10 cellular contexts compared by ENCODE assay signal in genomic region chr12:54261817-54262402, GRCh38. TPM values are rescaled to one million over a fixed set of nuclear protein-coding genes. Genes with fewer than 3 reads are reported as not detected.
DNase-seq lines count a peak whose midpoint lies in the region; ATAC-seq, FAIRE-seq and TF ChIP-seq lines count a peak whose summit lies in the region.
"Had no signal": no experiment of that assay in that cellular context is flagged by ENCODE, and none has a peak within 500 bp of the region (broad histone marks: within the 10 kb centered on the region; RNA-seq: fewer than 3 reads in every experiment).

No MANE protein-coding gene starts in this region.

- H3K9ac ChIP-seq in OCI-LY1 (ENCODE audit: low read length) (peak overlapping the region; percentile 0; the same call in 1 of the 2 replicates), parathyroid adenoma (no peak overlapping the region)

- no peaks in the 10 kb centered on the region for H3K9me3 Mint-ChIP-seq in endothelial cell (ENCODE audit: unreplicated experiment)

- H3K27me3 Mint-ChIP-seq in endothelial cell (ENCODE audit: unreplicated experiment): no peaks in the 10 kb centered on the region

- no peak overlapping the region for H2AFZ ChIP-seq in OCI-LY1 (ENCODE audit: low read length)
- H2AFZ ChIP-seq in parathyroid adenoma: peak overlapping the region; percentile 43

- ATAC-seq in GM19463 (IDR thresholded peaks at IDR 0.05; ENCODE audit: unreplicated experiment): no peak
- no peak for ATAC-seq in GM21717 (IDR thresholded peaks at IDR 0.05; ENCODE audit: unreplicated experiment)
- ATAC-seq: stimulated activated naive CD8-positive, alpha-beta T cell treated with anti-CD3 and anti-CD28 coated beads, Interleukin-15, Interleukin-2, amounts not matched to agents 100 U/mL and 50 U/mL, for 24 hours had no signal

- peak overlapping the region; percentile 80 for H3K27ac Mint-ChIP-seq in endothelial cell (ENCODE audit: unreplicated experiment)

- no peak for TF ChIP-seq CTCF in OCI-LY1 (IDR thresholded peaks at IDR 0.05; ENCODE audit: low read length)
- TF ChIP-seq CTCF in endothelial cell (IDR thresholded peaks at IDR 0.05; ENCODE audit: unreplicated experiment): no peak
- no peak for TF ChIP-seq CTCF in parathyroid adenoma (IDR thresholded peaks at IDR 0.05)
- TF ChIP-seq CTCF in sigmoid colon (IDR thresholded peaks at IDR 0.05): no peak
- no peak for TF ChIP-seq CTCF in BE2C (IDR thresholded peaks at IDR 0.05; ENCODE audit: low read depth, low read length)

- H3K9me3 ChIP-seq in OCI-LY1 (ENCODE audit: low read length): no peaks in the 10 kb centered on the region
- no peaks in the 10 kb centered on the region for H3K9me3 ChIP-seq in parathyroid adenoma (ENCODE audit: control insufficient read depth, low read length)
- no peaks in the 10 kb centered on the region for H3K9me3 ChIP-seq in sigmoid colon
- H3K9me3 ChIP-seq in BE2C: no peaks in the 10 kb centered on the region

- H3K4me1 ChIP-seq in OCI-LY1 (ENCODE audit: insufficient read depth, low read length, severe bottlenecking) (peaks cover 54% of the 10 kb centered on the region), parathyroid adenoma (peaks cover 47% of the 10 kb centered on the region), sigmoid colon (peaks cover 0 to 48% (median 34%) of the 10 kb centered on the region in 4 donors), BE2C (peaks cover 51% of the 10 kb centered on the region)

- FAIRE-seq in G401.6 (lab: Jason Lieb, UNC): peak; percentile 98

- DNase-seq in endothelial cell (ENCODE audit: low spot score) (no peak), sigmoid colon (no peak), BE2C (no peak)
- DNase-seq: NCI-H2029 treated with DMSO at 0.1 percent for 48 hours; stimulated activated naive CD8-positive, alpha-beta T cell treated with anti-CD3 and anti-CD28 coated beads, Interleukin-15, Interleukin-2, amounts not matched to agents 100 U/mL and 50 U/mL, for 24 hours had no signal

- H3K27me3 ChIP-seq in OCI-LY1 (ENCODE audit: insufficient read depth, low read length) (no peaks in the 10 kb centered on the region), parathyroid adenoma (ENCODE audit: control insufficient read depth, insufficient read depth, low read length) (no peaks in the 10 kb centered on the region), sigmoid colon (no peaks in the 10 kb centered on the region), BE2C (no peaks in the 10 kb centered on the region)

- no peaks in the 10 kb centered on the region for H4K20me1 ChIP-seq in OCI-LY1 (ENCODE audit: insufficient read depth, low read length)

- peaks cover 20% of the 10 kb centered on the region for H3K36me3 ChIP-seq in OCI-LY1 (ENCODE audit: insufficient read depth, low read length)
- H3K36me3 ChIP-seq in parathyroid adenoma (ENCODE audit: control insufficient read depth, insufficient read depth, low read length): no peaks in the 10 kb centered on the region
- peaks cover 0 to 7% (median 0%) of the 10 kb centered on the region in 4 donors for H3K36me3 ChIP-seq in sigmoid colon
- peaks cover 7% of the 10 kb centered on the region for H3K36me3 ChIP-seq in BE2C

- peak overlapping the region; percentile 56; the same call in 1 of the 2 replicates for H3K4me2 ChIP-seq in OCI-LY1 (ENCODE audit: low read length)
- peak overlapping the region; percentile 57 for H3K4me2 ChIP-seq in parathyroid adenoma (ENCODE audit: low read length)

- TF ChIP-seq POLR2A in sigmoid colon (IDR thresholded peaks at IDR 0.05): no peak

- no peaks in the 10 kb centered on the region for H3K9me2 ChIP-seq in OCI-LY1 (ENCODE audit: low read depth, low read length)

- H3K79me2 ChIP-seq in OCI-LY1 (ENCODE audit: insufficient read depth, low read length): peaks cover 26% of the 10 kb centered on the region
- peaks cover 27% of the 10 kb centered on the region for H3K79me2 ChIP-seq in parathyroid adenoma

- WGBS in sigmoid colon, 2 donors: 63 to 79% methylated on average over 5 of the region's 5 CpGs

- no peak overlapping the region for H3K4me3 Mint-ChIP-seq in endothelial cell (ENCODE audit: unreplicated experiment)

- intact Hi-C loops in sigmoid colon (cut with DNase I): loop anchor here (5.0 kb wide), 1 partner anchor 40 kb away; no protein-coding TSS in a partner anchor

- H3K36me3 Mint-ChIP-seq in endothelial cell (ENCODE audit: low read depth, unreplicated experiment): peaks cover 3% of the 10 kb centered on the region

- H3K4me3 ChIP-seq in OCI-LY1 (ENCODE audit: low read depth, low read length, poor library complexity, severe bottlenecking) (no peak overlapping the region), parathyroid adenoma (ENCODE audit: low read depth, low read length) (no peak overlapping the region), sigmoid colon (no peak overlapping the region), BE2C (ENCODE audit: low read depth, low read length) (no peak overlapping the region)

- H3K27ac ChIP-seq in OCI-LY1 (ENCODE audit: low read depth, low read length, poor library complexity, severe bottlenecking) (peak overlapping the region; percentile 80), parathyroid adenoma (peak overlapping the region; percentile 85), sigmoid colon (peak overlapping the region in 2 of 4 donors; percentile 26 to 35)

- H3F3A ChIP-seq in OCI-LY1 (ENCODE audit: insufficient read depth, low read length): 0 out of 2 replicates have a peak, but pooled peaks cover 3% of the 10 kb centered on the region

- peaks cover 37% of the 10 kb centered on the region for H3K4me1 Mint-ChIP-seq in endothelial cell (ENCODE audit: unreplicated experiment)

- TF ChIP-seq EP300 in sigmoid colon (IDR thresholded peaks at IDR 0.05): no peak

RNA-seq across cellular contexts. Expression of gene CBX5, which starts 18.0 kb away (rescaled TPM):
- total RNA-seq in endothelial cell (ENCODE audit: unreplicated experiment) (173 TPM), sigmoid colon (10 to 100 TPM; 18.6 to 30.7 (median 24.8) TPM)
- 10 to 100 TPM in 1 of 3 donors, 1 to 10 TPM in 2; 3.0 to 17.2 (median 4.9) TPM for polyA plus RNA-seq in sigmoid colon
- polyA plus RNA-seq in BE2C (2012; ENCODE audit: insufficient read depth, insufficient read length, low read depth): 30.1 TPM

RNA-seq across cellular contexts. Expression of gene HNRNPA1, which starts 18.6 kb away (rescaled TPM):
- total RNA-seq in endothelial cell (ENCODE audit: unreplicated experiment): 1,804 TPM
- 100 to 1,000 TPM; 318 to 657 (median 410) TPM for total RNA-seq in sigmoid colon
- 1,000 to 10,000 TPM in 2 of 3 donors, 100 to 1,000 TPM in 1; 594 to 1,311 (median 1,117) TPM for polyA plus RNA-seq in sigmoid colon
- polyA plus RNA-seq in BE2C (2012; ENCODE audit: insufficient read depth, insufficient read length, low read depth): 1,163 TPM

RNA-seq across cellular contexts. Expression of gene NFE2, which starts 38.9 kb away (rescaled TPM):
- total RNA-seq in endothelial cell (ENCODE audit: unreplicated experiment) (0.49 TPM), sigmoid colon (under 1 TPM in 1 of 4 donors, not detected in 3; 0.54 TPM)
- under 1 TPM in 1 of 3 donors, not detected in 2; 0.45 TPM for polyA plus RNA-seq in sigmoid colon
- 0.97 TPM for polyA plus RNA-seq in BE2C (2012; ENCODE audit: insufficient read depth, insufficient read length, low read depth)
